ENCODE assay signal across 24 cellular contexts in the genomic region with DNA sequence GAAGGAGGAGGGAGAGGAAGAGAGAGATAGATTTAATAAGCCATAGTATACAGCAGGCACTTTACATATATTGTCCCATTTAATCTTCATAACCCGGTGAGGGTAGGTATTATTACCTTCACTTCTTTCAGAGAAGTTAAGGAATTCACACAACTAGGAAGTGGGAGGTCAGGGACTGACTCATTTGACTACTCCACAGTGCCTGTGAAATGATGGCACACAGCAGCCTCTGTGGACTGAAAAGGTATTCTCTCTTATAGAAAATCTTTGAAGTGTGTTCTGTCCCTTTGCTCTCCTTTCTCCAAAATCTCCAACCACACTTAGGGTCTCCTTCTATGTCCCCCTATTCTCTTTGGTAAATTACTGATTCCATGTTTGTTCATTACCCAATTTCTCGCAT. TPM values are rescaled to one million over a fixed set of nuclear protein-coding genes. Genes with fewer than 3 reads are reported as not detected.
DNase-seq lines count a peak whose midpoint lies in the region; ATAC-seq and TF ChIP-seq lines count a peak whose summit lies in the region.
"Had no signal": no experiment of that assay in that cellular context is flagged by ENCODE, and none has a peak within 500 bp of the region (broad histone marks: within the 10 kb centered on the region; RNA-seq: fewer than 3 reads in every experiment).

No MANE protein-coding gene starts in this region.

- H3K36me3 Mint-ChIP-seq in brain (peaks cover 13% of the 10 kb centered on the region), T-cell (no peaks in the 10 kb centered on the region)
- H3K36me3 Mint-ChIP-seq in effector memory CD8-positive, alpha-beta T cell (ENCODE audit: insufficient read depth) = no peaks in the 10 kb centered on the region
- H3K36me3 Mint-ChIP-seq: CD8-positive, alpha-beta T cell had no signal

- H3K4me3 Mint-ChIP-seq in brain = no peak overlapping the region
- H3K4me3 Mint-ChIP-seq in effector memory CD8-positive, alpha-beta T cell = no peak overlapping the region
- H3K4me3 Mint-ChIP-seq in T-cell = no peak overlapping the region
- H3K4me3 Mint-ChIP-seq: CD8-positive, alpha-beta T cell had no signal

- ATAC-seq in heart left ventricle = peak in 1 of 4 donors; percentile 21
- no peak for ATAC-seq in effector memory CD8-positive, alpha-beta T cell (replicated peaks)
- no peak for ATAC-seq in T-cell (replicated peaks in 1 of 4)
- ATAC-seq: CD8-positive, alpha-beta T cell; HepG2 had no signal

- peaks cover 51% of the 10 kb centered on the region for H3K4me1 Mint-ChIP-seq in brain
- H3K4me1 Mint-ChIP-seq in effector memory CD8-positive, alpha-beta T cell (ENCODE audit: low read depth in 2 of 2) = no peaks in the 10 kb centered on the region
- no peaks in the 10 kb centered on the region for H3K4me1 Mint-ChIP-seq in T-cell

- H3K27me3 ChIP-seq in heart left ventricle (no peaks in the 10 kb centered on the region), right atrium auricular region (no peaks in the 10 kb centered on the region), subcutaneous abdominal adipose tissue (ENCODE audit: control insufficient read depth in 5 of 5, insufficient read depth in 4 of 5, low read length in 5 of 5) (no peaks in the 10 kb centered on the region), testis (no peaks in the 10 kb centered on the region)
- H3K27me3 ChIP-seq: Peyer's patch had no signal

- POLR2A ChIA-PET in T-cell (lab: Charles Lee) = no interaction called here

- WGBS in heart left ventricle, 4 donors = 94 to 98% (median 96%) methylated on average over 2 of the region's 2 CpGs
- WGBS in testis, 2 donors = 84 to 96% methylated on average over 2 of the region's 2 CpGs

- H3K27ac ChIP-seq in heart left ventricle (peak overlapping the region; percentile 28 to 89 (median 82)), right atrium auricular region (peak overlapping the region; percentile 67 to 83), subcutaneous abdominal adipose tissue (ENCODE audit: low read depth, low read length) (peak overlapping the region; percentile 93), testis (peak overlapping the region in 1 of 2 donors; percentile 68)
- H3K27ac ChIP-seq: Peyer's patch had no signal

- TF ChIP-seq CTCF in heart left ventricle (IDR thresholded peaks at IDR 0.05) = no peak
- no peak for TF ChIP-seq CTCF in brain (conservative IDR thresholded peaks at IDR 0.05)
- no peak for TF ChIP-seq CTCF in right atrium auricular region (IDR thresholded peaks at IDR 0.05)
- no peak for TF ChIP-seq CTCF in testis (IDR thresholded peaks at IDR 0.05)

- H3K4me3 ChIP-seq in heart left ventricle (no peak overlapping the region), right atrium auricular region (no peak overlapping the region), subcutaneous abdominal adipose tissue (ENCODE audit: low read depth in 1 of 5, low read length in 5 of 5) (no peak overlapping the region), testis (no peak overlapping the region)
- H3K4me3 ChIP-seq: Peyer's patch had no signal

- peak overlapping the region in 3 of 5 experiments; percentile 19 to 80 (median 29) for H3K27ac Mint-ChIP-seq in brain
- H3K27ac Mint-ChIP-seq in effector memory CD8-positive, alpha-beta T cell = no peak overlapping the region
- H3K27ac Mint-ChIP-seq in T-cell = no peak overlapping the region
- H3K27ac Mint-ChIP-seq: CD8-positive, alpha-beta T cell had no signal

- H3K9ac ChIP-seq in subcutaneous abdominal adipose tissue (ENCODE audit: low read length in 5 of 5) = peak overlapping the region in 1 of 5 donors; percentile 34

- H3K4me1 ChIP-seq in heart left ventricle (peaks cover 5 to 92% (median 52%) of the 10 kb centered on the region in 12 donors), right atrium auricular region (peaks cover 0 to 63% of the 10 kb centered on the region in 2 donors), subcutaneous abdominal adipose tissue (ENCODE audit: control insufficient read depth in 5 of 5, insufficient read depth in 5 of 5, low read length in 5 of 5) (peaks cover 10 to 75% (median 63%) of the 10 kb centered on the region in 5 donors), testis (peaks cover 8% of the 10 kb centered on the region)
- H3K4me1 ChIP-seq: Peyer's patch had no signal

- no peaks in the 10 kb centered on the region for H3K27me3 Mint-ChIP-seq in brain
- peaks cover 40 to 41% of the 10 kb centered on the region in 2 donors for H3K27me3 Mint-ChIP-seq in effector memory CD8-positive, alpha-beta T cell
- peaks cover 24 to 44% of the 10 kb centered on the region in 2 donors for H3K27me3 Mint-ChIP-seq in T-cell

- no peak for TF ChIP-seq POLR2A in heart left ventricle (IDR thresholded peaks at IDR 0.05)
- no peak for TF ChIP-seq POLR2A in testis (IDR thresholded peaks at IDR 0.05)

- H3K9me3 ChIP-seq in heart left ventricle (no peaks in the 10 kb centered on the region), right atrium auricular region (no peaks in the 10 kb centered on the region), subcutaneous abdominal adipose tissue (ENCODE audit: control insufficient read depth in 5 of 5, low read length in 5 of 5) (no peaks in the 10 kb centered on the region), testis (no peaks in the 10 kb centered on the region)
- H3K9me3 ChIP-seq: Peyer's patch had no signal

- DNase-seq in heart left ventricle (no peak), cardiac septum (ENCODE audit: low spot score) (no peak), right atrium auricular region (ENCODE audit: low spot score) (no peak), testis (no peak), T-cell (no peak)
- DNase-seq in effector memory CD8-positive, alpha-beta T cell = no peak
- DNase-seq: AML-193; C1 segment of cervical spinal cord; CD8-positive, alpha-beta T cell; DND-41; GOT3; KBM-7; NCI-H1092; NCI-H1436; NCI-H187 treated with DMSO at 0.1 percent for 48 hours; NCI-H2107; NCI-H2227 treated with DMSO at 0.1 percent for 48 hours; NCI-H524; NCI-H774; NK-92 treated with Interleukin-12 subunit alpha and Interleukin-12 subunit beta, amount 100 ng/mL, for 24 hours; Peyer's patch had no signal

- H3K9me3 Mint-ChIP-seq in brain (no peaks in the 10 kb centered on the region), T-cell (no peaks in the 10 kb centered on the region)
- no peaks in the 10 kb centered on the region for H3K9me3 Mint-ChIP-seq in effector memory CD8-positive, alpha-beta T cell
- H3K9me3 Mint-ChIP-seq: CD8-positive, alpha-beta T cell had no signal

- H3K36me3 ChIP-seq in heart left ventricle (peaks cover 0 to 92% (median 44%) of the 10 kb centered on the region in 9 donors), right atrium auricular region (peaks cover 41% of the 10 kb centered on the region), subcutaneous abdominal adipose tissue (ENCODE audit: control insufficient read depth in 5 of 5, insufficient read depth in 5 of 5, low read length in 5 of 5) (peaks cover 46 to 75% (median 56%) of the 10 kb centered on the region in 5 donors), testis (ENCODE audit: low read depth, missing control alignments) (no peaks in the 10 kb centered on the region)
- H3K36me3 ChIP-seq: Peyer's patch had no signal

- intact Hi-C loops in heart left ventricle (cut with DNase I) = loop anchor here in 1 of 10 donors (10.0 kb wide), 1 partner anchor 135 kb away; no protein-coding TSS in a partner anchor
- intact Hi-C loops in cardiac septum (cut with DNase I) = no loop called here
- intact Hi-C loops in testis (cut with DNase I; ENCODE audit: low total_unique reads) = no loop called here

- CTCF ChIA-PET in T-cell (lab: Charles Lee) = no interaction called here

RNA-seq across cellular contexts. Expression of gene PALMD, which starts 23.9 kb away (rescaled TPM):
- total RNA-seq in heart left ventricle = 100 to 1,000 TPM in 7 of 9 donors, 10 to 100 TPM in 2; 74.0 to 236 (median 120) TPM
- 100 to 1,000 TPM in 1 of 2 donors, 10 to 100 TPM in 1; 95.2 to 134 TPM for polyA plus RNA-seq in heart left ventricle
- total RNA-seq in cardiac septum = 67.0 TPM
- 3.4 TPM for polyA plus RNA-seq in brain (ENCODE audit: insufficient read depth, low read depth, low replicate concordance)
- total RNA-seq in right atrium auricular region = 10 to 100 TPM; 55.0 to 78.7 TPM
- 10 to 100 TPM; 14.1 to 23.5 TPM for total RNA-seq in testis
- polyA plus RNA-seq in testis (ENCODE audit: insufficient read depth, low read depth, low replicate concordance) = 12.9 TPM
- under 1 TPM in 1 of 5 donors, not detected in 4; 0.15 TPM for total RNA-seq in T-cell
- total RNA-seq: CD8-positive, alpha-beta T cell had no signal

Comparison
In these comparisons a context has a peak if more than half of its experiments do, and no peak if none do; other contexts are left out.
1. H3K27ac Mint-ChIP-seq: peak in brain (3 of 5); none in effector memory CD8-positive, alpha-beta T cell (0 of 2) and T-cell (0 of 2).
2. RNA of gene PALMD, which starts 23.9 kb away (total RNA-seq): 74.0 to 236 TPM in heart left ventricle, 55.0 to 78.7 TPM in right atrium auricular region, 67.0 TPM in cardiac septum (single experiment) and 14.1 to 23.5 TPM in testis; 0.15 TPM in T-cell; every median in the first group is over 10 times any median in the second.